ENCODE assay signal across 1 cellular context in genomic region chr20:62359491-62360121, GRCh38.
TF ChIP-seq lines count a peak whose summit lies in the region.

No MANE protein-coding gene starts in this region.

TF ChIP-seq in GM23338, 12 proteins besides CTCF, POLR2A, EP300 and RAD21 (continued from another document):
- TF ChIP-seq, protein P1, sequence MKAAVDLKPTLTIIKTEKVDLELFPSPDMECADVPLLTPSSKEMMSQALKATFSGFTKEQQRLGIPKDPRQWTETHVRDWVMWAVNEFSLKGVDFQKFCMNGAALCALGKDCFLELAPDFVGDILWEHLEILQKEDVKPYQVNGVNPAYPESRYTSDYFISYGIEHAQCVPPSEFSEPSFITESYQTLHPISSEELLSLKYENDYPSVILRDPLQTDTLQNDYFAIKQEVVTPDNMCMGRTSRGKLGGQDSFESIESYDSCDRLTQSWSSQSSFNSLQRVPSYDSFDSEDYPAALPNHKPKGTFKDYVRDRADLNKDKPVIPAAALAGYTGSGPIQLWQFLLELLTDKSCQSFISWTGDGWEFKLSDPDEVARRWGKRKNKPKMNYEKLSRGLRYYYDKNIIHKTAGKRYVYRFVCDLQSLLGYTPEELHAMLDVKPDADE (IDR thresholded peaks at IDR 0.05) = no peak
- no peak for TF ChIP-seq JUNB (IDR thresholded peaks at IDR 0.05; ENCODE audit: unreplicated experiment)
- no peak for TF ChIP-seq CREB1 (CRISPR knock-in tag; IDR thresholded peaks at IDR 0.05; ENCODE audit: low read depth)
- no peak for TF ChIP-seq EZH2phosphoT487 (IDR thresholded peaks at IDR 0.05; ENCODE audit: unreplicated experiment)
- no peak for TF ChIP-seq STAT1 (IDR thresholded peaks at IDR 0.05; ENCODE audit: unreplicated experiment)
- TF ChIP-seq ZNF114 (CRISPR knock-in tag; IDR thresholded peaks at IDR 0.05) = no peak
- TF ChIP-seq, protein P2, sequence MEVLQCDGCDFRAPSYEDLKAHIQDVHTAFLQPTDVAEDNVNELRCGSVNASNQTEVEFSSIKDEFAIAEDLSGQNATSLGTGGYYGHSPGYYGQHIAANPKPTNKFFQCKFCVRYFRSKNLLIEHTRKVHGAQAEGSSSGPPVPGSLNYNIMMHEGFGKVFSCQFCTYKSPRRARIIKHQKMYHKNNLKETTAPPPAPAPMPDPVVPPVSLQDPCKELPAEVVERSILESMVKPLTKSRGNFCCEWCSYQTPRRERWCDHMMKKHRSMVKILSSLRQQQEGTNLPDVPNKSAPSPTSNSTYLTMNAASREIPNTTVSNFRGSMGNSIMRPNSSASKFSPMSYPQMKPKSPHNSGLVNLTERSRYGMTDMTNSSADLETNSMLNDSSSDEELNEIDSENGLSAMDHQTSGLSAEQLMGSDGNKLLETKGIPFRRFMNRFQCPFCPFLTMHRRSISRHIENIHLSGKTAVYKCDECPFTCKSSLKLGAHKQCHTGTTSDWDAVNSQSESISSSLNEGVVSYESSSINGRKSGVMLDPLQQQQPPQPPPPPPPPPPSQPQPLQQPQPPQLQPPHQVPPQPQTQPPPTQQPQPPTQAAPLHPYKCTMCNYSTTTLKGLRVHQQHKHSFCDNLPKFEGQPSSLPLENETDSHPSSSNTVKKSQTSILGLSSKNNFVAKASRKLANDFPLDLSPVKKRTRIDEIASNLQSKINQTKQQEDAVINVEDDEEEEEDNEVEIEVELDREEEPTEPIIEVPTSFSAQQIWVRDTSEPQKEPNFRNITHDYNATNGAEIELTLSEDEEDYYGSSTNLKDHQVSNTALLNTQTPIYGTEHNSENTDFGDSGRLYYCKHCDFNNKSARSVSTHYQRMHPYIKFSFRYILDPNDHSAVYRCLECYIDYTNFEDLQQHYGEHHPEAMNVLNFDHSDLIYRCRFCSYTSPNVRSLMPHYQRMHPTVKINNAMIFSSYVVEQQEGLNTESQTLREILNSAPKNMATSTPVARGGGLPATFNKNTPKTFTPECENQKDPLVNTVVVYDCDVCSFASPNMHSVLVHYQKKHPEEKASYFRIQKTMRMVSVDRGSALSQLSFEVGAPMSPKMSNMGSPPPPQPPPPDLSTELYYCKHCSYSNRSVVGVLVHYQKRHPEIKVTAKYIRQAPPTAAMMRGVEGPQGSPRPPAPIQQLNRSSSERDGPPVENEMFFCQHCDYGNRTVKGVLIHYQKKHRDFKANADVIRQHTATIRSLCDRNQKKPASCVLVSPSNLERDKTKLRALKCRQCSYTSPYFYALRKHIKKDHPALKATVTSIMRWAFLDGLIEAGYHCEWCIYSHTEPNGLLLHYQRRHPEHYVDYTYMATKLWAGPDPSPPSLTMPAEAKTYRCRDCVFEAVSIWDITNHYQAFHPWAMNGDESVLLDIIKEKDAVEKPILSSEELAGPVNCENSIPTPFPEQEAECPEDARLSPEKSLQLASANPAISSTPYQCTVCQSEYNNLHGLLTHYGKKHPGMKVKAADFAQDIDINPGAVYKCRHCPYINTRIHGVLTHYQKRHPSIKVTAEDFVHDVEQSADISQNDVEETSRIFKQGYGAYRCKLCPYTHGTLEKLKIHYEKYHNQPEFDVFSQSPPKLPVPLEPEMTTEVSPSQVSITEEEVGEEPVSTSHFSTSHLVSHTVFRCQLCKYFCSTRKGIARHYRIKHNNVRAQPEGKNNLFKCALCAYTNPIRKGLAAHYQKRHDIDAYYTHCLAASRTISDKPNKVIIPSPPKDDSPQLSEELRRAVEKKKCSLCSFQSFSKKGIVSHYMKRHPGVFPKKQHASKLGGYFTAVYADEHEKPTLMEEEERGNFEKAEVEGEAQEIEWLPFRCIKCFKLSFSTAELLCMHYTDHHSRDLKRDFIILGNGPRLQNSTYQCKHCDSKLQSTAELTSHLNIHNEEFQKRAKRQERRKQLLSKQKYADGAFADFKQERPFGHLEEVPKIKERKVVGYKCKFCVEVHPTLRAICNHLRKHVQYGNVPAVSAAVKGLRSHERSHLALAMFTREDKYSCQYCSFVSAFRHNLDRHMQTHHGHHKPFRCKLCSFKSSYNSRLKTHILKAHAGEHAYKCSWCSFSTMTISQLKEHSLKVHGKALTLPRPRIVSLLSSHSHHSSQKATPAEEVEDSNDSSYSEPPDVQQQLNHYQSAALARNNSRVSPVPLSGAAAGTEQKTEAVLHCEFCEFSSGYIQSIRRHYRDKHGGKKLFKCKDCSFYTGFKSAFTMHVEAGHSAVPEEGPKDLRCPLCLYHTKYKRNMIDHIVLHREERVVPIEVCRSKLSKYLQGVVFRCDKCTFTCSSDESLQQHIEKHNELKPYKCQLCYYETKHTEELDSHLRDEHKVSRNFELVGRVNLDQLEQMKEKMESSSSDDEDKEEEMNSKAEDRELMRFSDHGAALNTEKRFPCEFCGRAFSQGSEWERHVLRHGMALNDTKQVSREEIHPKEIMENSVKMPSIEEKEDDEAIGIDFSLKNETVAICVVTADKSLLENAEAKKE (CRISPR knock-in tag; IDR thresholded peaks at IDR 0.05) = no peak
